In the genomic region with DNA sequence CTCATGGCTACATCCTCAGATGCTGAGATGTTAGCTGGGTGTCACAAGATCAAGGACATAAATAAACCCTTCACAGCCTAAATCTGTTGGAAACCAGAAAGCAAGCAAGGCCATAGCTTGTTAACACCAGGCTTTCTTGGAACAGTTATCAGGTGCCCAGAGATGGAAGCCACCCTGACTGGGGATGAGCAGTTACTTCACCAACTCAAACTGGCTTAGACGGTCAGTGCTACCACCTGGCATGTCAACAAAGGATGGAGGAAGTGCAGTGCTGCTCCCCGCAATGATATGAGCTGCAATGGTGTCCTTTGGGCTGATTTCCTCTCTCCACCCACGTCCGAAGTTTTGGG, we compare ENCODE assay signal across 22 cellular contexts.
"Had no signal": no experiment of that assay in that cellular context is flagged by ENCODE, and none has a peak within 500 bp of the region (broad histone marks: within the 10 kb centered on the region; RNA-seq: fewer than 3 reads in every experiment).

No MANE protein-coding gene starts in this region.

- ATAC-seq: foreskin keratinocyte; lower lobe of right lung; naive thymus-derived CD4-positive, alpha-beta T cell had no signal

- H3K9me3 Mint-ChIP-seq: endodermal cell; naive thymus-derived CD4-positive, alpha-beta T cell; nephron progenitor cell had no signal

- FAIRE-seq: endothelial cell of umbilical vein, islet of Langerhans had no signal

- H3K36me3 ChIP-seq: colonic mucosa, lower lobe of right lung, thoracic aorta, transverse colon had no signal

- DNase-seq: colonic mucosa; dermis blood vessel endothelial cell; endodermal cell; erythroblast; foreskin keratinocyte; hypothalamus; kidney glomerular epithelial cell; lower lobe of right lung; mesendoderm; naive thymus-derived CD4-positive, alpha-beta T cell; nephron progenitor cell; spleen; stimulated activated CD4-positive, alpha-beta T cell treated with anti-CD3 and anti-CD28 coated beads, Interleukin-15, amount 100 ng/mL, for 24 hours; stimulated activated CD4-positive, alpha-beta T cell treated with anti-CD3 and anti-CD28 coated beads, Interleukin-1b, Interleukin-23, amount 100 ng/mL, for 48 hours; stimulated activated CD4-positive, alpha-beta T cell treated with anti-CD3 and anti-CD28 coated beads, Interleukin-4, amount 100 ng/mL, for 24 hours; stimulated activated naive CD4-positive, alpha-beta T cell; stomach; substantia nigra; transverse colon had no signal

- H3K27me3 Mint-ChIP-seq: naive thymus-derived CD4-positive, alpha-beta T cell had no signal

- H3K4me3 ChIP-seq: colonic mucosa, lower lobe of right lung, spleen, stomach, thoracic aorta, transverse colon had no signal

- H3K9me3 ChIP-seq: colonic mucosa, lower lobe of right lung, spleen, stomach, thoracic aorta, transverse colon had no signal

- H3K4me1 ChIP-seq: colonic mucosa, foreskin keratinocyte, transverse colon had no signal

- H3K27ac ChIP-seq: colonic mucosa, foreskin keratinocyte, lower lobe of right lung, spleen, stomach, thoracic aorta, transverse colon had no signal

- H3K4me3 Mint-ChIP-seq: endodermal cell; naive thymus-derived CD4-positive, alpha-beta T cell; nephron progenitor cell had no signal

- H3K27ac Mint-ChIP-seq: endodermal cell; naive thymus-derived CD4-positive, alpha-beta T cell had no signal

- H3K27me3 ChIP-seq: colonic mucosa, foreskin keratinocyte, spleen, stomach, transverse colon had no signal
